8 cellular contexts compared by ENCODE assay signal in genomic region chrX:71282514-71283408, GRCh38. TPM values are rescaled to one million over a fixed set of nuclear protein-coding genes. Genes with fewer than 3 reads are reported as not detected.
DNase-seq lines count a peak whose midpoint lies in the region; ATAC-seq and TF ChIP-seq lines count a peak whose summit lies in the region.

No MANE protein-coding gene starts in this region.

- H3K4me3 Mint-ChIP-seq in CD4-positive, alpha-beta T cell = peak overlapping the region; percentile 98
- H3K4me3 Mint-ChIP-seq in activated B cell treated with CpG ODN at 0.5 μM for 24 hours = peak overlapping the region; percentile 99

- POLR2A ChIA-PET in CD4-positive, alpha-beta T cell (lab: Charles Lee) = interaction anchor here (0.7 to 2.8 kb wide), 19 partner anchors 9 to 256 kb away, joined by 3 to 105 read pairs (median 5); partner anchors contain the start of genes FOXO4, IL2RG, ITGB1BP2 and OGT
- POLR2A ChIA-PET in activated B cell treated with CpG ODN at 0.5 μM for 24 hours (lab: Charles Lee) = interaction anchor here (0.6 to 3.0 kb wide), 14 partner anchors 10 to 313 kb away, joined by 3 to 77 read pairs (median 8); partner anchors contain the start of genes IL2RG, MED12, OGT and TAF1

- peak in 6 of 10 experiments; percentile 1 to 62 (median 16) for DNase-seq in CD4-positive, alpha-beta T cell
- DNase-seq in activated B cell treated with CpG ODN at 0.5 μM for 24 hours = peak; percentile 46
- no peak for DNase-seq in suprapubic skin (ENCODE audit: low spot score in 2 of 2)
- no peak for DNase-seq in H4 (ENCODE audit: low spot score)

- no peak for TF ChIP-seq POLR2A in suprapubic skin (IDR thresholded peaks at IDR 0.05)

- H3K4me1 ChIP-seq in duodenal mucosa (ENCODE audit: control insufficient read depth in 1 of 2, insufficient read depth in 2 of 2, low read length in 2 of 2) = peaks cover 5 to 11% of the 10 kb centered on the region in 2 donors
- H3K4me1 ChIP-seq in muscle layer of colon (ENCODE audit: insufficient read depth, low read length) = no peaks in the 10 kb centered on the region
- H3K4me1 ChIP-seq in suprapubic skin = peaks cover 14% of the 10 kb centered on the region

- 48% methylated on average over 17 of the region's 17 CpGs for WGBS in suprapubic skin

- H3K9me3 ChIP-seq in CD4-positive, alpha-beta T cell (ENCODE audit: control insufficient read depth, low read length) = no peaks in the 10 kb centered on the region
- no peaks in the 10 kb centered on the region for H3K9me3 ChIP-seq in duodenal mucosa (ENCODE audit: control insufficient read depth in 1 of 2, low read length in 2 of 2)
- H3K9me3 ChIP-seq in muscle layer of colon (ENCODE audit: low read length) = no peaks in the 10 kb centered on the region
- no peaks in the 10 kb centered on the region for H3K9me3 ChIP-seq in suprapubic skin

- H3K9ac ChIP-seq in duodenal mucosa (ENCODE audit: low read depth in 1 of 2, low read length in 2 of 2) (peak overlapping the region; percentile 51 to 59), muscle layer of colon (ENCODE audit: low read length) (no peak overlapping the region)

- H3K27me3 Mint-ChIP-seq in CD4-positive, alpha-beta T cell = no peaks in the 10 kb centered on the region
- no peaks in the 10 kb centered on the region for H3K27me3 Mint-ChIP-seq in activated B cell treated with CpG ODN at 0.5 μM for 24 hours

- H3K27me3 ChIP-seq in CD4-positive, alpha-beta T cell (ENCODE audit: control insufficient read depth, insufficient read depth, low read length) = no peaks in the 10 kb centered on the region
- no peaks in the 10 kb centered on the region for H3K27me3 ChIP-seq in duodenal mucosa (ENCODE audit: control insufficient read depth in 1 of 2, insufficient read depth in 2 of 2, low read length in 2 of 2)
- no peaks in the 10 kb centered on the region for H3K27me3 ChIP-seq in muscle layer of colon (ENCODE audit: control insufficient read depth in 1 of 2, insufficient read depth in 2 of 2, low read length in 2 of 2)
- no peaks in the 10 kb centered on the region for H3K27me3 ChIP-seq in suprapubic skin

- H3K27ac ChIP-seq in CD4-positive, alpha-beta T cell (ENCODE audit: low read depth, low read length) = peak overlapping the region; percentile 85
- H3K27ac ChIP-seq in duodenal mucosa (ENCODE audit: low read depth, low read length) = peak overlapping the region; percentile 72
- peak overlapping the region; percentile 38 for H3K27ac ChIP-seq in muscle layer of colon (ENCODE audit: low read depth, low read length)
- peak overlapping the region; percentile 94 for H3K27ac ChIP-seq in suprapubic skin

- intact Hi-C loops in CD4-positive, alpha-beta T cell (cut with DNase I, micrococcal nuclease) = loop anchor here (1.0 to 10.0 kb wide), 3 partner anchors 28 to 98 kb away; partner anchors contain the start of genes TAF1 (in 1 of the 2) and ZMYM3 (in 1 of the 2)
- intact Hi-C loops in activated B cell treated with CpG ODN at 0.5 μM for 24 hours (cut with micrococcal nuclease) = loop anchor here (1.0 to 10.0 kb wide), 6 partner anchors 28 to 518 kb away; partner anchors contain the start of genes IL2RG, MED12, TAF1 and ZMYM3

- H3K4me1 Mint-ChIP-seq in CD4-positive, alpha-beta T cell (ENCODE audit: low read depth) = peaks cover 32% of the 10 kb centered on the region
- H3K4me1 Mint-ChIP-seq in activated B cell treated with CpG ODN at 0.5 μM for 24 hours = peaks cover 15% of the 10 kb centered on the region

- no peaks in the 10 kb centered on the region for H3K9me3 Mint-ChIP-seq in CD4-positive, alpha-beta T cell
- no peaks in the 10 kb centered on the region for H3K9me3 Mint-ChIP-seq in activated B cell treated with CpG ODN at 0.5 μM for 24 hours

- TF ChIP-seq CTCF in CD4-positive, alpha-beta T cell (IDR thresholded peaks at IDR 0.05) = no peak
- TF ChIP-seq CTCF in activated B cell treated with CpG ODN at 0.5 μM for 24 hours (IDR thresholded peaks at IDR 0.05) (no peak), suprapubic skin (IDR thresholded peaks at IDR 0.05) (no peak)

- H3K4me3 ChIP-seq in duodenal mucosa (ENCODE audit: low read depth in 1 of 2, low read length in 2 of 2) = peak overlapping the region; percentile 67 to 77
- H3K4me3 ChIP-seq in muscle layer of colon (ENCODE audit: low read depth in 1 of 2, low read length in 2 of 2) = peak overlapping the region in 1 of 2 donors; percentile 71
- peak overlapping the region; percentile 62 for H3K4me3 ChIP-seq in suprapubic skin

- H3K36me3 Mint-ChIP-seq in CD4-positive, alpha-beta T cell (ENCODE audit: low read depth) = peaks cover 35% of the 10 kb centered on the region
- H3K36me3 Mint-ChIP-seq in activated B cell treated with CpG ODN at 0.5 μM for 24 hours (ENCODE audit: low read depth) = peaks cover 18% of the 10 kb centered on the region

- TF ChIP-seq EP300 in suprapubic skin (IDR thresholded peaks at IDR 0.05) = no peak

- peak; percentile 45 for ATAC-seq in CD4-positive, alpha-beta T cell (ENCODE audit: poor library complexity)
- ATAC-seq in GM19438 (IDR thresholded peaks at IDR 0.05; ENCODE audit: low read depth, unreplicated experiment) = peak; percentile 27
- peak; percentile 19 for ATAC-seq in HG03521 (IDR thresholded peaks at IDR 0.05; ENCODE audit: unreplicated experiment)
- peak; percentile 43 for ATAC-seq in activated B cell treated with CpG ODN at 0.5 μM for 24 hours (ENCODE audit: low read depth)

- CTCF ChIA-PET in CD4-positive, alpha-beta T cell (lab: Charles Lee) = interaction anchor here (0.6 to 1.6 kb wide), 5 partner anchors 29 to 101 kb away, joined by 3 to 9 read pairs (median 5); partner anchors contain the start of genes TAF1 and ZMYM3
- CTCF ChIA-PET in activated B cell treated with CpG ODN at 0.5 μM for 24 hours (lab: Charles Lee) = interaction anchor here (0.8 to 1.5 kb wide), 5 partner anchors 9 to 101 kb away, joined by 3 to 4 read pairs (median 4); partner anchors contain the start of gene ZMYM3

- H3K27ac Mint-ChIP-seq in CD4-positive, alpha-beta T cell = peak overlapping the region; percentile 99
- H3K27ac Mint-ChIP-seq in activated B cell treated with CpG ODN at 0.5 μM for 24 hours = peak overlapping the region; percentile 99

- no peaks in the 10 kb centered on the region for H3K36me3 ChIP-seq in duodenal mucosa (ENCODE audit: control insufficient read depth in 1 of 2, insufficient read depth in 2 of 2, low read length in 2 of 2)
- H3K36me3 ChIP-seq in muscle layer of colon (ENCODE audit: insufficient read depth, low read length) = no peaks in the 10 kb centered on the region
- no peaks in the 10 kb centered on the region for H3K36me3 ChIP-seq in suprapubic skin

RNA-seq across cellular contexts. Expression of gene NONO, which starts 0.7 kb away (rescaled TPM):
- total RNA-seq in CD4-positive, alpha-beta T cell = 100 to 1,000 TPM; 440 to 472 TPM
- 398 and 462 TPM in 2 replicates for total RNA-seq in activated B cell treated with CpG ODN at 0.5 μM for 24 hours
- total RNA-seq in suprapubic skin = 100 to 1,000 TPM; 216 to 323 (median 221) TPM
- 332 and 408 TPM in 2 replicates for total RNA-seq in H4 (2014; rRNA removed; shearing (Covaris generic))

RNA-seq across cellular contexts. Expression of gene ITGB1BP2, which starts 18.8 kb away (rescaled TPM):
- 1 to 10 TPM; 2.9 to 3.4 TPM for total RNA-seq in CD4-positive, alpha-beta T cell
- total RNA-seq in activated B cell treated with CpG ODN at 0.5 μM for 24 hours (2.8 and 6.7 TPM in 2 replicates), suprapubic skin (1 to 10 TPM in 1 of 4 donors, under 1 TPM in 3; 0.45 to 2.5 (median 0.71) TPM)
- total RNA-seq in H4 (2014; rRNA removed; shearing (Covaris generic)) = 1.4 TPM in 1 of 2 replicates, not detected in the other

RNA-seq across cellular contexts. Expression of gene ZMYM3, which starts 28.8 kb away (rescaled TPM):
- total RNA-seq in CD4-positive, alpha-beta T cell = 10 to 100 TPM; 16.7 to 17.6 TPM
- total RNA-seq in activated B cell treated with CpG ODN at 0.5 μM for 24 hours (27.9 and 28.2 TPM in 2 replicates), suprapubic skin (10 to 100 TPM; 10.0 to 42.6 (median 18.5) TPM)
- total RNA-seq in H4 (2014; rRNA removed; shearing (Covaris generic)) = 14.9 and 16.9 TPM in 2 replicates

RNA-seq across cellular contexts. Expression of gene GJB1, which starts 59.7 kb away (rescaled TPM):
- total RNA-seq in CD4-positive, alpha-beta T cell = not detected
- total RNA-seq in activated B cell treated with CpG ODN at 0.5 μM for 24 hours (not detected in 2 replicates), suprapubic skin (1 to 10 TPM in 3 of 4 donors, under 1 TPM in 1; 0.98 to 4.8 (median 3.3) TPM)
- not detected in 2 replicates for total RNA-seq in H4 (2014; rRNA removed; shearing (Covaris generic))

Comparison
In these comparisons a context has a peak if more than half of its experiments do, and no peak if none do; other contexts are left out.
1. DNase-seq: peak in CD4-positive, alpha-beta T cell (6 of 10) and activated B cell treated with CpG ODN at 0.5 μM for 24 hours (single experiment); none in suprapubic skin (0 of 2) and H4 (single experiment).
2. H3K27ac ChIP-seq: peak in every context shown above with its lines; median percentile 94 in suprapubic skin; 85 in CD4-positive, alpha-beta T cell; 72 in duodenal mucosa; 38 in muscle layer of colon.
3. Peak in every context shown above with its lines, with median percentiles within 50 percentile points of each other: ATAC-seq.